In genomic region chr1:244322791-244323521, GRCh38 we compare ENCODE assay signal across 8 cellular contexts.
DNase-seq lines count a peak whose midpoint lies in the region; ATAC-seq and TF ChIP-seq lines count a peak whose summit lies in the region.

No MANE protein-coding gene starts in this region.

- H3K9me3 ChIP-seq in hepatocyte (ENCODE audit: low read depth) = no peaks in the 10 kb centered on the region

- H2AFZ ChIP-seq in hepatocyte = peak overlapping the region; percentile 19

- peak overlapping the region; percentile 49 for H3K4me3 ChIP-seq in NB4 (ENCODE audit: low read depth, low read length)
- H3K4me3 ChIP-seq in astrocyte of the cerebellum (ENCODE audit: low read depth, low read length) = no peak overlapping the region
- no peak overlapping the region for H3K4me3 ChIP-seq in hepatocyte

- H3K27ac ChIP-seq in hepatocyte = peak overlapping the region; percentile 84

- no peaks in the 10 kb centered on the region for H3K27me3 ChIP-seq in hepatocyte

- DNase-seq in EH (ENCODE audit: low read depth) = peak; percentile 97
- DNase-seq in NB4 (ENCODE audit: low read depth) = peak; percentile 91
- DNase-seq in astrocyte of the cerebellum (ENCODE audit: low read depth) = peak; percentile 97
- DNase-seq in hepatocyte (ENCODE audit: low spot score) = peak; percentile 80
- DNase-seq in smooth muscle cell of the brain vasculature (ENCODE audit: low read depth, low spot score) = peak; percentile 86
- DNase-seq in DMS 273 (lab: John Stamatoyannopoulos, UW; ENCODE audit: unreplicated experiment) = no peak

- H3K79me2 ChIP-seq in hepatocyte = no peaks in the 10 kb centered on the region

- no peaks in the 10 kb centered on the region for H3K9me2 ChIP-seq in hepatocyte (replicated peaks; ENCODE audit: insufficient read depth)

- TF ChIP-seq POLR2A in NB4 (IDR thresholded peaks at IDR 0.05; ENCODE audit: extremely low read depth, insufficient read length) = no peak

- H3K4me2 ChIP-seq in hepatocyte = peak overlapping the region; percentile 45

- no peaks in the 10 kb centered on the region for H3K36me3 ChIP-seq in hepatocyte (replicated peaks; ENCODE audit: insufficient read depth, low read depth)

- peaks cover 12% of the 10 kb centered on the region for H3K4me1 ChIP-seq in hepatocyte (ENCODE audit: insufficient read depth)

- in situ Hi-C loops in astrocyte of the cerebellum (cut with HindIII; ENCODE audit: low sequenced_read_pairs) = no loop called here

- WGBS in hepatocyte (ENCODE audit: low lambda C conversion rate, missing lambda C conversion rate) = 49% methylated on average over 6 of the region's 6 CpGs

- ATAC-seq in GM21390 (IDR thresholded peaks at IDR 0.05; ENCODE audit: unreplicated experiment) = no peak
- no peak for ATAC-seq in GM21737 (IDR thresholded peaks at IDR 0.05; ENCODE audit: unreplicated experiment)

- TF ChIP-seq CTCF in NB4 (IDR thresholded peaks at IDR 0.05; ENCODE audit: low read depth, low read length) = no peak
- TF ChIP-seq CTCF in astrocyte of the cerebellum (IDR thresholded peaks at IDR 0.05; ENCODE audit: low read depth, low read length, missing control alignments) = no peak
- TF ChIP-seq CTCF in hepatocyte (IDR thresholded peaks at IDR 0.05; ENCODE audit: poor library complexity) = no peak

- no peaks in the 10 kb centered on the region for H4K20me1 ChIP-seq in hepatocyte (ENCODE audit: insufficient read depth, poor library complexity, severe bottlenecking)
